ENCODE assay signal across 8 cellular contexts in genomic region chr14:73771848-73772705, GRCh38. TPM values are rescaled to one million over a fixed set of nuclear protein-coding genes. Genes with fewer than 3 reads are reported as not detected.
A peak's percentile ranks its signal among the peaks of the same experiment; 100 is the strongest.
DNase-seq lines count a peak whose midpoint lies in the region; ATAC-seq and TF ChIP-seq lines count a peak whose summit lies in the region.

No MANE protein-coding gene starts in this region.

- H4K20me1 ChIP-seq in H9 (ENCODE audit: control insufficient read depth, insufficient read depth, insufficient read length): no peaks in the 10 kb centered on the region

- no peak overlapping the region for H2BK5ac ChIP-seq in H9 (ENCODE audit: insufficient read length, low read length)

- H3K27me3 ChIP-seq in H9 (ENCODE audit: insufficient read depth, low read length): no peaks in the 10 kb centered on the region

- DNase-seq in GM13977 (ENCODE audit: low spot score) (peak; percentile 65), H9 (peak; percentile 85), NAMALWA (ENCODE audit: low spot score) (peak; percentile 91), activated B cell treated with CpG ODN at 0.5 μM for 24 hours (peak; percentile 60), cerebellar cortex (ENCODE audit: low spot score) (peak; percentile 49), medulla oblongata (ENCODE audit: extremely low spot score) (peak; percentile 41), SKM-1 treated with dmso at 0.1 percent for 144 hours (lab: John Stamatoyannopoulos, UW; ENCODE audit: unreplicated experiment) (no peak)
- peak; percentile 83 for DNase-seq in stimulated activated naive CD8-positive, alpha-beta T cell treated with anti-CD3 and anti-CD28 coated beads, Interleukin-15, Interleukin-2, amounts not matched to agents 100 U/mL and 50 U/mL, for 24 hours

- H3K27ac Mint-ChIP-seq in H9: peak overlapping the region in 1 of 3 experiments; percentile 37; a peak in 3 of 7 replicates
- peak overlapping the region; percentile 95 for H3K27ac Mint-ChIP-seq in activated B cell treated with CpG ODN at 0.5 μM for 24 hours

- H3K23ac ChIP-seq in H9 (ENCODE audit: insufficient read length, low read depth, low read length): no peak overlapping the region

- peak; percentile 56 for ATAC-seq in activated B cell treated with CpG ODN at 0.5 μM for 24 hours (ENCODE audit: low read depth)
- ATAC-seq in stimulated activated naive CD8-positive, alpha-beta T cell treated with anti-CD3 and anti-CD28 coated beads, Interleukin-15, Interleukin-2, amounts not matched to agents 100 U/mL and 50 U/mL, for 24 hours: peak; percentile 81

- WGBS in H9 (ENCODE audit: extremely low coverage, insufficient read length, low lambda C conversion rate): no CpG with 5 or more reads among the region's 7 CpGs

- H3K27ac ChIP-seq in H9 (ENCODE audit: insufficient read length, low read depth, low read length): no peak overlapping the region

- H2AK5ac ChIP-seq in H9 (ENCODE audit: insufficient read length, low read length): no peak overlapping the region

- H3K4me3 Mint-ChIP-seq in H9 (peak overlapping the region; percentile 19 to 48; a peak in 3 of 5 replicates), activated B cell treated with CpG ODN at 0.5 μM for 24 hours (peak overlapping the region; percentile 74)

- POLR2A ChIA-PET in activated B cell treated with CpG ODN at 0.5 μM for 24 hours (lab: Charles Lee): interaction anchor here (0.7 to 12.7 kb wide), 8 partner anchors 9 to 714 kb away, joined by 3 to 493 read pairs (median 7); partner anchors contain the start of gene RBM25

- H3K4me1 Mint-ChIP-seq in H9: peaks cover 25 to 35% of the 10 kb centered on the region in 2 experiments
- H3K4me1 Mint-ChIP-seq in activated B cell treated with CpG ODN at 0.5 μM for 24 hours: peaks cover 88% of the 10 kb centered on the region

- CTCF ChIA-PET in activated B cell treated with CpG ODN at 0.5 μM for 24 hours (lab: Charles Lee): interaction anchor here (1.3 to 4.0 kb wide), 6 partner anchors 10 to 44 kb away, joined by 4 to 39 read pairs (median 15); a partner anchor contains a TSS

- H3K27me3 Mint-ChIP-seq in H9 (ENCODE audit: low read depth) (peaks cover 72% of the 10 kb centered on the region), activated B cell treated with CpG ODN at 0.5 μM for 24 hours (no peaks in the 10 kb centered on the region)

- H2BK15ac ChIP-seq in H9 (ENCODE audit: low read depth, low read length): no peak overlapping the region

- in situ Hi-C loops in GM13977 (cut with MboI; ENCODE audit: low pct_unique_long_range_greater_than_20kb, low sequenced_read_pairs, unreplicated experiment): no loop called here

- intact Hi-C loops in activated B cell treated with CpG ODN at 0.5 μM for 24 hours (cut with micrococcal nuclease): loop anchor here (2.0 kb wide), 1 partner anchor 17 kb away; no protein-coding TSS in a partner anchor

- no peak overlapping the region for H2BK12ac ChIP-seq in H9 (ENCODE audit: insufficient read length, low read depth, low read length)

- no peaks in the 10 kb centered on the region for H3K9me3 ChIP-seq in H9 (ENCODE audit: control insufficient read depth, low read depth, low read length)

- H2AFZ ChIP-seq in H9 (ENCODE audit: low read length): no peak overlapping the region

- H3K4me2 ChIP-seq in H9 (ENCODE audit: insufficient read depth, insufficient read length, low read length): no peak overlapping the region

- TF ChIP-seq CTCF in GM13977 (IDR thresholded peaks at IDR 0.05; ENCODE audit: extremely low read depth, insufficient read depth, missing control alignments) (no peak), H9 (conservative IDR thresholded peaks at IDR 0.05) (0 out of 3 replicates have a peak, but pooled peaks have one; percentile 5), activated B cell treated with CpG ODN at 0.5 μM for 24 hours (IDR thresholded peaks at IDR 0.05) (no peak)

- H4K5ac ChIP-seq in H9 (ENCODE audit: insufficient read length, low read depth, low read length): no peak overlapping the region

- H4K8ac ChIP-seq in H9 (replicated peaks; ENCODE audit: insufficient read length, low read depth, low read length): no peak overlapping the region

- no peak overlapping the region for H3K9ac ChIP-seq in H9 (ENCODE audit: extremely low read depth, insufficient read length, low read length)

- H3K79me2 ChIP-seq in H9 (ENCODE audit: insufficient read depth, low read length): no peaks in the 10 kb centered on the region

- no peak overlapping the region for H2BK120ac ChIP-seq in H9 (ENCODE audit: low read depth, low read length, poor library complexity, severe bottlenecking)

- H4K91ac ChIP-seq in H9 (ENCODE audit: insufficient read length, low read depth, low read length): no peak overlapping the region

- no peak overlapping the region for H3K14ac ChIP-seq in H9 (ENCODE audit: insufficient read depth, low read length)

- no peak overlapping the region for H3K18ac ChIP-seq in H9 (ENCODE audit: insufficient read length, low read depth, low read length)

- H3T11ph ChIP-seq in H9 (ENCODE audit: low read length): no peak overlapping the region

- H3K36me3 Mint-ChIP-seq in H9 (ENCODE audit: insufficient read depth in 1 of 3, low read depth in 3 of 3) (no peaks in the 10 kb centered on the region; a peak in 1 of 7 replicates), activated B cell treated with CpG ODN at 0.5 μM for 24 hours (ENCODE audit: low read depth) (no peaks in the 10 kb centered on the region)

- H3K4ac ChIP-seq in H9 (ENCODE audit: low read depth, low read length): no peak overlapping the region

- H3K4me1 ChIP-seq in H9 (ENCODE audit: insufficient read depth, low read length): no peaks in the 10 kb centered on the region; the same call in 1 of the 2 replicates

- no peak overlapping the region for H2BK20ac ChIP-seq in H9 (ENCODE audit: low read depth, low read length, poor library complexity, severe bottlenecking)

- H3K56ac ChIP-seq in H9 (ENCODE audit: insufficient read length, low read depth, low read length): no peak overlapping the region

- no peaks in the 10 kb centered on the region for H3K23me2 ChIP-seq in H9 (ENCODE audit: insufficient read length, low read depth, low read length, poor library complexity, severe bottlenecking)

- H3K9me3 Mint-ChIP-seq in H9 (peaks cover 0 to 2% of the 10 kb centered on the region in 2 experiments; a peak in 1 of 5 replicates), activated B cell treated with CpG ODN at 0.5 μM for 24 hours (no peaks in the 10 kb centered on the region)

- no peaks in the 10 kb centered on the region for H3K79me1 ChIP-seq in H9 (ENCODE audit: insufficient read depth, low read depth, low read length, poor library complexity, severe bottlenecking)

RNA-seq across cellular contexts. Expression of gene PNMA1, which starts 57.9 kb away (rescaled TPM):
- total RNA-seq in H9 (2021): 56.1 and 58.0 TPM in 2 replicates
- total RNA-seq in activated B cell treated with CpG ODN at 0.5 μM for 24 hours: 19.9 and 22.2 TPM in 2 replicates
